In genomic region chr21:46622226-46622625, GRCh38 we compare ENCODE assay signal across 8 cellular contexts. TPM values are rescaled to one million over a fixed set of nuclear protein-coding genes. Genes with fewer than 3 reads are reported as not detected.
A peak's percentile ranks its signal among the peaks of the same experiment; 100 is the strongest.
DNase-seq lines count a peak whose midpoint lies in the region; ATAC-seq and TF ChIP-seq lines count a peak whose summit lies in the region.

No MANE protein-coding gene starts in this region.

- peak overlapping the region; percentile 63 to 67 for H3K4me3 Mint-ChIP-seq in effector memory CD8-positive, alpha-beta T cell
- peak overlapping the region; percentile 46 for H3K4me3 Mint-ChIP-seq in osteocyte (ENCODE audit: unreplicated experiment)

- peaks cover 36 to 38% of the 10 kb centered on the region in 2 donors for H3K4me1 Mint-ChIP-seq in effector memory CD8-positive, alpha-beta T cell (ENCODE audit: low read depth in 2 of 2)
- H3K4me1 Mint-ChIP-seq in osteocyte (ENCODE audit: unreplicated experiment) = peaks cover 37% of the 10 kb centered on the region

- ATAC-seq in effector memory CD8-positive, alpha-beta T cell (replicated peaks) = peak; percentile 95
- ATAC-seq in GM21367 (IDR thresholded peaks at IDR 0.05; ENCODE audit: unreplicated experiment) (no peak), GM19035 (IDR thresholded peaks at IDR 0.05; ENCODE audit: unreplicated experiment) (no peak)

- no peaks in the 10 kb centered on the region for H3K36me3 Mint-ChIP-seq in effector memory CD8-positive, alpha-beta T cell (ENCODE audit: insufficient read depth)
- peaks cover 3% of the 10 kb centered on the region for H3K36me3 Mint-ChIP-seq in osteocyte (ENCODE audit: unreplicated experiment)

- TF ChIP-seq CTCF in osteocyte (IDR thresholded peaks at IDR 0.05) = no peak

- DNase-seq in GF-D8 (lab: John Stamatoyannopoulos, UW) (peak; percentile 96), SKM-1 (lab: John Stamatoyannopoulos, UW; ENCODE audit: unreplicated experiment) (peak; percentile 89), osteocyte (ENCODE audit: extremely low spot score, unreplicated experiment) (peak; percentile 94), T1000 (lab: John Stamatoyannopoulos, UW) (no peak), NCI-H446 (lab: John Stamatoyannopoulos, UW) (no peak)
- DNase-seq in effector memory CD8-positive, alpha-beta T cell = peak; percentile 50 to 58 (median 58)

- no peaks in the 10 kb centered on the region for H3K9me3 Mint-ChIP-seq in effector memory CD8-positive, alpha-beta T cell
- peaks cover 8% of the 10 kb centered on the region for H3K9me3 Mint-ChIP-seq in osteocyte (ENCODE audit: unreplicated experiment)

- H3K27me3 Mint-ChIP-seq in effector memory CD8-positive, alpha-beta T cell = no peaks in the 10 kb centered on the region
- H3K27me3 Mint-ChIP-seq in osteocyte (ENCODE audit: unreplicated experiment) = no peaks in the 10 kb centered on the region

- H3K27ac Mint-ChIP-seq in effector memory CD8-positive, alpha-beta T cell = peak overlapping the region; percentile 96 to 98
- peak overlapping the region; percentile 99 for H3K27ac Mint-ChIP-seq in osteocyte (ENCODE audit: unreplicated experiment)

RNA-seq across cellular contexts. Expression of gene PRMT2, which starts 13.2 kb away (rescaled TPM):
- 111 and 115 TPM in 2 replicates for total RNA-seq in osteocyte

RNA-seq across cellular contexts. Expression of gene S100B, which starts 17.3 kb away (rescaled TPM):
- total RNA-seq in osteocyte = not detected in 2 replicates

Comparison
In these comparisons a context has a peak if more than half of its experiments do, and no peak if none do; other contexts are left out.
1. DNase-seq: peak in GF-D8 (single experiment), SKM-1 (single experiment), effector memory CD8-positive, alpha-beta T cell (3 of 3) and osteocyte (single experiment); none in T1000 (single experiment) and NCI-H446 (0 of 2).